ENCODE assay signal across 8 cellular contexts in genomic region chr1:175757381-175758015, GRCh38. TPM values are rescaled to one million over a fixed set of nuclear protein-coding genes. Genes with fewer than 3 reads are reported as not detected.
A peak's percentile ranks its signal among the peaks of the same experiment; 100 is the strongest.
DNase-seq lines count a peak whose midpoint lies in the region; ATAC-seq, FAIRE-seq and TF ChIP-seq lines count a peak whose summit lies in the region.

No MANE protein-coding gene starts in this region.

- CTCF ChIA-PET in activated CD4-positive, alpha-beta T cell treated with anti-CD3 and anti-CD28 coated beads for 36 hours (lab: Charles Lee): interaction anchor here (0.6 to 1.4 kb wide), 7 partner anchors 9 to 613 kb away, joined by 3 to 5 read pairs (median 3); no protein-coding TSS in a partner anchor

- no peaks in the 10 kb centered on the region for H3K36me3 Mint-ChIP-seq in activated CD4-positive, alpha-beta T cell treated with anti-CD3 and anti-CD28 coated beads for 36 hours (ENCODE audit: low read depth)

- POLR2A ChIA-PET in activated CD4-positive, alpha-beta T cell treated with anti-CD3 and anti-CD28 coated beads for 36 hours (lab: Charles Lee): no interaction called here

- no peaks in the 10 kb centered on the region for H3K36me3 ChIP-seq in ascending aorta

- intact Hi-C loops in activated CD4-positive, alpha-beta T cell treated with anti-CD3 and anti-CD28 coated beads for 36 hours (cut with DNase I, micrococcal nuclease): loop anchor here in 1 of 2 experiments (1.0 to 10.0 kb wide), 2 partner anchors 276 to 383 kb away; no protein-coding TSS in a partner anchor
- intact Hi-C loops in ascending aorta (cut with DNase I) (no loop called here), left colon (cut with DNase I, micrococcal nuclease) (no loop called here)

- H3K9me3 Mint-ChIP-seq in activated CD4-positive, alpha-beta T cell treated with anti-CD3 and anti-CD28 coated beads for 36 hours (ENCODE audit: low read depth): no peaks in the 10 kb centered on the region

- H3K27ac ChIP-seq in ascending aorta: no peak overlapping the region

- no peaks in the 10 kb centered on the region for H3K4me1 Mint-ChIP-seq in activated CD4-positive, alpha-beta T cell treated with anti-CD3 and anti-CD28 coated beads for 36 hours

- no peak overlapping the region for H3K27ac Mint-ChIP-seq in activated CD4-positive, alpha-beta T cell treated with anti-CD3 and anti-CD28 coated beads for 36 hours

- peaks cover 0 to 5% of the 10 kb centered on the region in 2 donors for H3K4me1 ChIP-seq in ascending aorta

- H3K27me3 Mint-ChIP-seq in activated CD4-positive, alpha-beta T cell treated with anti-CD3 and anti-CD28 coated beads for 36 hours: peaks cover 9% of the 10 kb centered on the region

- peak; percentile 92 for TF ChIP-seq CTCF in NB4 (IDR thresholded peaks at IDR 0.05; ENCODE audit: low read depth, low read length)
- peak in 2 of 3 experiments; percentile 32 to 43 for TF ChIP-seq CTCF in ascending aorta (IDR thresholded peaks at IDR 0.05)

- H3K4me3 ChIP-seq in NB4 (ENCODE audit: low read depth, low read length) (no peak overlapping the region), ascending aorta (no peak overlapping the region)

- H3K27me3 ChIP-seq in ascending aorta: no peaks in the 10 kb centered on the region

- no peak for FAIRE-seq in HTR-8/SVneo (lab: Jason Lieb, UNC)

- ATAC-seq in activated CD4-positive, alpha-beta T cell treated with anti-CD3 and anti-CD28 coated beads for 36 hours: peak; percentile 82
- peak; percentile 75 for ATAC-seq in HG02571 (IDR thresholded peaks at IDR 0.05; ENCODE audit: unreplicated experiment)
- peak; percentile 66 for ATAC-seq in left colon

- DNase-seq in activated CD4-positive, alpha-beta T cell treated with anti-CD3 and anti-CD28 coated beads for 36 hours: peak; percentile 61
- no peak for DNase-seq in activated CD4-positive, alpha-beta T cell treated with anti-CD3 and anti-CD28 coated beads, Interleukin-2, amount 50 U/mL, for 1 hour
- DNase-seq in NB4 (ENCODE audit: low read depth) (peak; percentile 50), ascending aorta (ENCODE audit: low spot score in 2 of 2) (no peak), left colon (peak in 1 of 2 donors; percentile 27), epidermal melanocyte (ENCODE audit: insufficient read length, low spot score) (no peak), HTR-8/SVneo (ENCODE audit: insufficient read length, low spot score) (no peak)

- no peak for TF ChIP-seq POLR2A in NB4 (IDR thresholded peaks at IDR 0.05; ENCODE audit: extremely low read depth, insufficient read length)

- H3K4me3 Mint-ChIP-seq in activated CD4-positive, alpha-beta T cell treated with anti-CD3 and anti-CD28 coated beads for 36 hours: no peak overlapping the region

- no peaks in the 10 kb centered on the region for H3K9me3 ChIP-seq in ascending aorta

RNA-seq across cellular contexts. Expression of gene TNR, which starts 14.1 kb away (rescaled TPM):
- under 1 TPM in 1 of 2 experiments, not detected in 1; 0.02 TPM for total RNA-seq in activated CD4-positive, alpha-beta T cell treated with anti-CD3 and anti-CD28 coated beads for 36 hours
- total RNA-seq in ascending aorta (not detected), left colon (under 1 TPM; 0.06 TPM)

Comparison
In these comparisons a context has a peak if more than half of its experiments do, and no peak if none do; other contexts are left out.
1. DNase-seq: peak in activated CD4-positive, alpha-beta T cell treated with anti-CD3 and anti-CD28 coated beads for 36 hours (single experiment) and NB4 (single experiment); none in activated CD4-positive, alpha-beta T cell treated with anti-CD3 and anti-CD28 coated beads, Interleukin-2, amount 50 U/mL, for 1 hour (single experiment), ascending aorta (0 of 2), epidermal melanocyte (single experiment) and HTR-8/SVneo (single experiment).
2. Peak in every context shown above with its lines, with median percentiles within 50 percentile points of each other: ATAC-seq.